1 cellular context compared by ENCODE assay signal in the genomic region with DNA sequence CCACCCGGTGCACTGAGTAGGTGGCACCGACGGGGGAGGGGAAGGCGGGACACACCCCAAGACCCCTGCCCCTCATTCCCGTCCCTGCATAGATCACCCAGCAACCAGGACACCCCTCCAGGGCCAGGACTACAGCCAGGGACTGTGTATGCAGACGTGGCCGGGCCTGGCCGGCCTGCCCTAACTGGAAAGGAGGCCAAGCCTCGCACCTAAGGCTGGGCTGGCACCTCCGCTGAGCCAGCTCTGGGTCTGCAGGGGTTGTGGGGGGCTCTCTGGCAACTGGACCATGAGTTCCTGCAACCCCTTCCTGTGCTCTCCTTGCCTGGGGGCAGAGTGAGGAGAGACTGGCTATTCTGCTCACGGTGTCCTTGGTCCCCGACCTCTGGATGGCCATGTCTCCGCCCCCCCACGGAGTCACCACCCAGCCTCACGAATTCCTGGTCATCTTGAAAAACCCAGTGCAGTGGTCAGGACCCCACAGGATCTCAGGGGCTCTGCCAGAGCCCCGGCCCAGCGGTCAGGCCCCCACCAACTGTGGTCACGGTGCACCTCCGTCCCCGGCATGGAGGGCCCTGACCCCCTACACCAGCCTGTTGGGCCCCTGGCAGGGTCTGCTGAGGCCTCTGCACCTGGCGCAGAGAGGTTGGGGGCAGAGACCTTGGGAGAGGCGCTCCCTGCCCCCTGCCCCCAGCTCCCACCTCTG.
TF ChIP-seq lines count a peak whose summit lies in the region.

No MANE protein-coding gene starts in this region.

TF ChIP-seq in HepG2, 621 proteins besides CTCF, POLR2A, EP300 and RAD21 (continues in another document):
- TF ChIP-seq HDAC1 (CRISPR knock-in tag; IDR thresholded peaks at IDR 0.05) (peak; percentile 19; the same call in 1 of the 2 replicates), ZFP91 (CRISPR knock-in tag; IDR thresholded peaks at IDR 0.05; ENCODE audit: borderline replicate concordance) (0 out of 2 replicates have a peak, but pooled peaks have one; percentile 27), ZNF430 (CRISPR knock-in tag; IDR thresholded peaks at IDR 0.05) (0 out of 2 replicates have a peak, but pooled peaks have one; percentile 19), MNT (IDR thresholded peaks at IDR 0.05) (no peak), HIC2 (CRISPR knock-in tag; IDR thresholded peaks at IDR 0.05; ENCODE audit: low read depth) (0 out of 2 replicates have a peak, but pooled peaks have one; percentile 29), SP5 (CRISPR knock-in tag; IDR thresholded peaks at IDR 0.05; ENCODE audit: borderline replicate concordance, low read depth) (peak; percentile 50; the same call in 1 of the 2 replicates), ZNF274 (CRISPR knock-in tag; IDR thresholded peaks at IDR 0.05) (0 out of 2 replicates have a peak, but pooled peaks have one; percentile 6), KDM5B (CRISPR knock-in tag; IDR thresholded peaks at IDR 0.05; ENCODE audit: borderline replicate concordance) (0 out of 2 replicates have a peak, but pooled peaks have one; percentile 14), ZNF687 (CRISPR knock-in tag; IDR thresholded peaks at IDR 0.05) (peak; percentile 59), HNF4A (CRISPR knock-in tag; IDR thresholded peaks at IDR 0.05) (0 out of 2 replicates have a peak, but pooled peaks have one; percentile 14), ZNF263 (CRISPR knock-in tag; IDR thresholded peaks at IDR 0.05) (no peak), ZNF501 (CRISPR knock-in tag; IDR thresholded peaks at IDR 0.05) (no peak), SMAD1 (CRISPR knock-in tag; IDR thresholded peaks at IDR 0.05; ENCODE audit: borderline replicate concordance, low read depth) (no peak), ZNF740 (CRISPR knock-in tag; IDR thresholded peaks at IDR 0.05) (peak; percentile 57; the same call in 1 of the 2 replicates), PTBP1 (IDR thresholded peaks at IDR 0.05; ENCODE audit: low read depth, low read length, poor library complexity, severe bottlenecking) (no peak), ZNF225 (CRISPR knock-in tag; IDR thresholded peaks at IDR 0.05) (no peak), CBFB (CRISPR knock-in tag; IDR thresholded peaks at IDR 0.05) (no peak), ZNF572 (CRISPR knock-in tag; IDR thresholded peaks at IDR 0.05) (0 out of 2 replicates have a peak, but pooled peaks have one; percentile 30), ZSCAN20 (CRISPR knock-in tag; IDR thresholded peaks at IDR 0.05; ENCODE audit: borderline replicate concordance) (no peak), ZNF770 (CRISPR knock-in tag; IDR thresholded peaks at IDR 0.05) (no peak)
- TF ChIP-seq, protein P1, sequence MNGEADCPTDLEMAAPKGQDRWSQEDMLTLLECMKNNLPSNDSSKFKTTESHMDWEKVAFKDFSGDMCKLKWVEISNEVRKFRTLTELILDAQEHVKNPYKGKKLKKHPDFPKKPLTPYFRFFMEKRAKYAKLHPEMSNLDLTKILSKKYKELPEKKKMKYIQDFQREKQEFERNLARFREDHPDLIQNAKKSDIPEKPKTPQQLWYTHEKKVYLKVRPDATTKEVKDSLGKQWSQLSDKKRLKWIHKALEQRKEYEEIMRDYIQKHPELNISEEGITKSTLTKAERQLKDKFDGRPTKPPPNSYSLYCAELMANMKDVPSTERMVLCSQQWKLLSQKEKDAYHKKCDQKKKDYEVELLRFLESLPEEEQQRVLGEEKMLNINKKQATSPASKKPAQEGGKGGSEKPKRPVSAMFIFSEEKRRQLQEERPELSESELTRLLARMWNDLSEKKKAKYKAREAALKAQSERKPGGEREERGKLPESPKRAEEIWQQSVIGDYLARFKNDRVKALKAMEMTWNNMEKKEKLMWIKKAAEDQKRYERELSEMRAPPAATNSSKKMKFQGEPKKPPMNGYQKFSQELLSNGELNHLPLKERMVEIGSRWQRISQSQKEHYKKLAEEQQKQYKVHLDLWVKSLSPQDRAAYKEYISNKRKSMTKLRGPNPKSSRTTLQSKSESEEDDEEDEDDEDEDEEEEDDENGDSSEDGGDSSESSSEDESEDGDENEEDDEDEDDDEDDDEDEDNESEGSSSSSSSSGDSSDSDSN (CRISPR knock-in tag; IDR thresholded peaks at IDR 0.05): 0 out of 2 replicates have a peak, but pooled peaks have one; percentile 14
- TF ChIP-seq, protein P2, sequence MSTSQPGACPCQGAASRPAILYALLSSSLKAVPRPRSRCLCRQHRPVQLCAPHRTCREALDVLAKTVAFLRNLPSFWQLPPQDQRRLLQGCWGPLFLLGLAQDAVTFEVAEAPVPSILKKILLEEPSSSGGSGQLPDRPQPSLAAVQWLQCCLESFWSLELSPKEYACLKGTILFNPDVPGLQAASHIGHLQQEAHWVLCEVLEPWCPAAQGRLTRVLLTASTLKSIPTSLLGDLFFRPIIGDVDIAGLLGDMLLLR (CRISPR knock-in tag; IDR thresholded peaks at IDR 0.05): 0 out of 2 replicates have a peak, but pooled peaks have one; percentile 4
- TF ChIP-seq, protein P3, sequence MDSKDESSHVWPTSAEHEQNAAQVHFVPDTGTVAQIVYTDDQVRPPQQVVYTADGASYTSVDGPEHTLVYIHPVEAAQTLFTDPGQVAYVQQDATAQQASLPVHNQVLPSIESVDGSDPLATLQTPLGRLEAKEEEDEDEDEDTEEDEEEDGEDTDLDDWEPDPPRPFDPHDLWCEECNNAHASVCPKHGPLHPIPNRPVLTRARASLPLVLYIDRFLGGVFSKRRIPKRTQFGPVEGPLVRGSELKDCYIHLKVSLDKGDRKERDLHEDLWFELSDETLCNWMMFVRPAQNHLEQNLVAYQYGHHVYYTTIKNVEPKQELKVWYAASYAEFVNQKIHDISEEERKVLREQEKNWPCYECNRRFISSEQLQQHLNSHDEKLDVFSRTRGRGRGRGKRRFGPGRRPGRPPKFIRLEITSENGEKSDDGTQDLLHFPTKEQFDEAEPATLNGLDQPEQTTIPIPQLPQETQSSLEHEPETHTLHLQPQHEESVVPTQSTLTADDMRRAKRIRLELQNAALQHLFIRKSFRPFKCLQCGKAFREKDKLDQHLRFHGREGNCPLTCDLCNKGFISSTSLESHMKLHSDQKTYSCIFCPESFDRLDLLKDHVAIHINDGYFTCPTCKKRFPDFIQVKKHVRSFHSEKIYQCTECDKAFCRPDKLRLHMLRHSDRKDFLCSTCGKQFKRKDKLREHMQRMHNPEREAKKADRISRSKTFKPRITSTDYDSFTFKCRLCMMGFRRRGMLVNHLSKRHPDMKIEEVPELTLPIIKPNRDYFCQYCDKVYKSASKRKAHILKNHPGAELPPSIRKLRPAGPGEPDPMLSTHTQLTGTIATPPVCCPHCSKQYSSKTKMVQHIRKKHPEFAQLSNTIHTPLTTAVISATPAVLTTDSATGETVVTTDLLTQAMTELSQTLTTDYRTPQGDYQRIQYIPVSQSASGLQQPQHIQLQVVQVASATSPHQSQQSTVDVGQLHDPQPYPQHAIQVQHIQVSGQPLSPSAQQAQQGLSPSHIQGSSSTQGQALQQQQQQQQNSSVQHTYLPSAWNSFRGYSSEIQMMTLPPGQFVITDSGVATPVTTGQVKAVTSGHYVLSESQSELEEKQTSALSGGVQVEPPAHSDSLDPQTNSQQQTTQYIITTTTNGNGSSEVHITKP (CRISPR knock-in tag; IDR thresholded peaks at IDR 0.05; ENCODE audit: low read depth): no peak
- TF ChIP-seq, protein P4, sequence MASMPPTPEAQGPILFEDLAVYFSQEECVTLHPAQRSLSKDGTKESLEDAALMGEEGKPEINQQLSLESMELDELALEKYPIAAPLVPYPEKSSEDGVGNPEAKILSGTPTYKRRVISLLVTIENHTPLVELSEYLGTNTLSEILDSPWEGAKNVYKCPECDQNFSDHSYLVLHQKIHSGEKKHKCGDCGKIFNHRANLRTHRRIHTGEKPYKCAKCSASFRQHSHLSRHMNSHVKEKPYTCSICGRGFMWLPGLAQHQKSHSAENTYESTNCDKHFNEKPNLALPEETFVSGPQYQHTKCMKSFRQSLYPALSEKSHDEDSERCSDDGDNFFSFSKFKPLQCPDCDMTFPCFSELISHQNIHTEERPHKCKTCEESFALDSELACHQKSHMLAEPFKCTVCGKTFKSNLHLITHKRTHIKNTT (CRISPR knock-in tag; IDR thresholded peaks at IDR 0.05): no peak
- TF ChIP-seq, protein P5, sequence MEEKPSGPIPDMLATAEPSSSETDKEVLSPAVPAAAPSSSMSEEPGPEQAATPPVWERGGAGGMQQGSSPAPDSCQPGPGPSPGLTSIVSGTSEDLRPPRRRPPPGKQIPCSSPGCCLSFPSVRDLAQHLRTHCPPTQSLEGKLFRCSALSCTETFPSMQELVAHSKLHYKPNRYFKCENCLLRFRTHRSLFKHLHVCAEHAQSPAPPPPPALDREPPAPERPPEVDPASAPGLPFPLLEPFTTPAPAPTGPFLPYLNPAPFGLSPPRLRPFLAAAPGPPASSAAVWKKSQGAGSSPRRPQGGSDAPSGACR (CRISPR knock-in tag; IDR thresholded peaks at IDR 0.05): 0 out of 2 replicates have a peak, but pooled peaks have one; percentile 8
